ENCODE assay signal across 23 cellular contexts in the genomic region with DNA sequence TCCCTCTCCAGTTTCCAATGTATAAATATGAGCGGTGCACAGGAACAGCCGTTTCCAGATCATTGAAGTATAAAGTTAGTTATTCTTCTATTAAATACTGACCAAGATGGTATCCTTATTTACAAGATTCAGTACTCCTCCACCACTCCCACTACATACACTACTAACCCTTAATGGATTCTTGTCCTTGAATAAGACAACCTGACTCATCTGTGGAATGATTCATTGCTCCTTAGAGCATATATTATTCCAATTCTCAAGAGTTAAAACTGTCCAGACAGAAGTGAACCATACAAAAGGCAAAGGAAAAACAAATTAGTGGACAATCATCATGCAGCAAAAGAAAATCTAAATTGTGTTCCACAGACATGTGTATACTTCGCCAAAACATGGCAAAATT.
"Had no signal": no experiment of that assay in that cellular context is flagged by ENCODE, and none has a peak within 500 bp of the region (broad histone marks: within the 10 kb centered on the region; RNA-seq: fewer than 3 reads in every experiment).

No MANE protein-coding gene starts in this region.

- ATAC-seq: activated T-helper 17 cell treated with anti-CD3 and anti-CD28 coated beads, Interleukin-2, amount 50 U/mL, for 72 hours; gastroesophageal sphincter; heart right ventricle; left ventricle myocardium superior; natural killer cell treated with Interleukin-12 subunit alpha and Interleukin-12 subunit beta and Interleukin-15 and Interleukin-18, amount 100 ng/mL, for 72 hours; stimulated activated naive B cell treated with anti-CD40 and anti-IgM and Interleukin-4, amounts not matched to agents 10 μg/mL and 1 μg/mL and 100 μg/mL, for 72 hours had no signal

- H3K4me3 Mint-ChIP-seq: activated T-helper 17 cell treated with anti-CD3 and anti-CD28 coated beads, Interleukin-2, amount 50 U/mL, for 72 hours; natural killer cell treated with Interleukin-12 subunit alpha and Interleukin-12 subunit beta and Interleukin-15 and Interleukin-18, amount 100 ng/mL, for 72 hours; stimulated activated naive B cell treated with anti-CD40 and anti-IgM and Interleukin-4, amounts not matched to agents 10 μg/mL and 1 μg/mL and 100 μg/mL, for 72 hours had no signal

- H3K27ac Mint-ChIP-seq: activated T-helper 17 cell treated with anti-CD3 and anti-CD28 coated beads, Interleukin-2, amount 50 U/mL, for 72 hours; natural killer cell treated with Interleukin-12 subunit alpha and Interleukin-12 subunit beta and Interleukin-15 and Interleukin-18, amount 100 ng/mL, for 72 hours; stimulated activated naive B cell treated with anti-CD40 and anti-IgM and Interleukin-4, amounts not matched to agents 10 μg/mL and 1 μg/mL and 100 μg/mL, for 72 hours had no signal

- H3K9me3 Mint-ChIP-seq: activated T-helper 17 cell treated with anti-CD3 and anti-CD28 coated beads, Interleukin-2, amount 50 U/mL, for 72 hours; natural killer cell treated with Interleukin-12 subunit alpha and Interleukin-12 subunit beta and Interleukin-15 and Interleukin-18, amount 100 ng/mL, for 72 hours; stimulated activated naive B cell treated with anti-CD40 and anti-IgM and Interleukin-4, amounts not matched to agents 10 μg/mL and 1 μg/mL and 100 μg/mL, for 72 hours had no signal

- H3K36me3 Mint-ChIP-seq: natural killer cell treated with Interleukin-12 subunit alpha and Interleukin-12 subunit beta and Interleukin-15 and Interleukin-18, amount 100 ng/mL, for 72 hours; stimulated activated naive B cell treated with anti-CD40 and anti-IgM and Interleukin-4, amounts not matched to agents 10 μg/mL and 1 μg/mL and 100 μg/mL, for 72 hours had no signal

- H3K4me1 Mint-ChIP-seq: activated T-helper 17 cell treated with anti-CD3 and anti-CD28 coated beads, Interleukin-2, amount 50 U/mL, for 72 hours; stimulated activated naive B cell treated with anti-CD40 and anti-IgM and Interleukin-4, amounts not matched to agents 10 μg/mL and 1 μg/mL and 100 μg/mL, for 72 hours had no signal

- H3K27me3 Mint-ChIP-seq: activated T-helper 17 cell treated with anti-CD3 and anti-CD28 coated beads, Interleukin-2, amount 50 U/mL, for 72 hours; stimulated activated naive B cell treated with anti-CD40 and anti-IgM and Interleukin-4, amounts not matched to agents 10 μg/mL and 1 μg/mL and 100 μg/mL, for 72 hours had no signal

- DNase-seq: activated CD4-positive, alpha-beta T cell treated with anti-CD3 and anti-CD28 coated beads for 1 hour; activated CD4-positive, alpha-beta T cell treated with anti-CD3 and anti-CD28 coated beads, Interleukin-2, amount 50 U/mL, for 48 hours; activated naive CD4-positive, alpha-beta T cell treated with Interleukin-2 at 50 U/mL for 16 hours; aorta; central memory CD4-positive, alpha-beta T cell; cortex of kidney; effector CD8-positive, alpha-beta T cell; heart right ventricle; islet precursor cell; left ventricle myocardium superior; mesendoderm; posterior cingulate gyrus; stimulated activated CD4-positive, alpha-beta T cell treated with anti-CD3 and anti-CD28 coated beads, Interleukin-15, amount 100 ng/mL, for 24 hours; stimulated activated CD4-positive, alpha-beta T cell treated with anti-CD3 and anti-CD28 coated beads, Interleukin-4, amount 100 ng/mL, for 1 hour; stimulated activated naive B cell treated with anti-CD40 and anti-IgM and Interleukin-4, amounts not matched to agents 10 μg/mL and 1 μg/mL and 100 μg/mL, for 72 hours; T-helper 9 cell; uterus had no signal

- H3K4me3 ChIP-seq: gastroesophageal sphincter, heart right ventricle, right atrium auricular region, skin epidermis, tibial nerve, uterus had no signal
